8 cellular contexts compared by ENCODE assay signal in the genomic region with DNA sequence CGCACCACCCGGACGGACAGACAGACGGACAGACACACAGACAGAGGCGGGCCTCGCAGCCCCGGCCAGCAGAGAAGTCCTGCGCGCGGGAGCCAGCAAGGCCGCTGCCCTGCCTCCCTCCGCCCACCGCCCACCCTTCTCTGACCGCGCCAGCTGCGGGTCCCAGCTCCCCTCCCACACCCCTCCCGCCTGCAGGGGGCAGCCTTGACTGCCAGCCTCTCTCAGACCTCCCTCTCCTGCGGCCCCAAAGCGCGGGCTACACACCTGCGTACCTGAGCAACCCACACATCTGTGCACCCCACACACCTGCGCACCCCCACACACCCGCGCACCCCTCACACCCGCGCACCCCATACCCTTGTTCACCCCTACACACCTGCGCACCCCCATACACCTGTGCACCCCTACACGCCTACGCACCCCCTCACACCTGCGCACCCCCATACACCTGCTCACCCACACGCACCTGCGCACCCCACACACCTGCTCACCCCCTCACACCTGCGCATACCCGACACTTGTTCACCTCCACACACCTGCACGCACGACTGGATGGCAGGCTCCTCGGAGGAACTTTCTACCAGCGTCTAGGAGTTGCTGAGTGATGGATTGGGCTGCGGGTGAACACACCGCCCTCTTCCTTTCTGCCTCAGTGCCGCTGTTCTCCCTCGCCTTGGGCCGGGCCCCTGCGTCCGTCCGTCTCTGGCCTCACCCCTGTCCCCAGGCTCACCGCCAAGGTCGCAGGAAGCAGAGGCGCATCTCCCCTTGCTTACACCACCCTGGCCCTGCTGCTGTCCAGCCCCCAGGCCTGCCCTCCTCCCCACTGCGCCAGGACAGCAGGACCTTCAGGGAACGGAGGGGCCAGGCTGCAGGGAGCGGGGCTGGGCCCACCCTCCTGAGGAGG. TPM values are rescaled to one million over a fixed set of nuclear protein-coding genes. Genes with fewer than 3 reads are reported as not detected.
DNase-seq lines count a peak whose midpoint lies in the region; ATAC-seq and TF ChIP-seq lines count a peak whose summit lies in the region.

No MANE protein-coding gene starts in this region.

- peak in 1 of 5 experiments; percentile 5 for TF ChIP-seq CTCF in tibial nerve (IDR thresholded peaks at IDR 0.05)

- H3K4me3 ChIP-seq in HUES64 (ENCODE audit: low read length) (peak overlapping the region; percentile 35), tibial nerve (no peak overlapping the region)

- peaks cover 11% of the 10 kb centered on the region; the same call in 1 of the 2 replicates for H3K4me1 ChIP-seq in HUES64 (ENCODE audit: insufficient read depth, low read length)
- H3K4me1 ChIP-seq in tibial nerve = peaks cover 0 to 20% (median 0%) of the 10 kb centered on the region in 4 donors

- DNase-seq in AG20443 (ENCODE audit: low spot score) (peak; percentile 25), naive B cell (peak; percentile 38), GOT3 (lab: John Stamatoyannopoulos, UW) (no peak), tibial nerve (ENCODE audit: low spot score in 2 of 2) (no peak), SHP77 treated with DMSO at 0.1 percent for 48 hours (lab: John Stamatoyannopoulos, UW) (no peak)
- DNase-seq in activated T-helper 9 cell treated with anti-CD3 and anti-CD28 coated beads, Interleukin-2, amount 50 U/mL, for 16 hours (ENCODE audit: low read depth) = peak; percentile 18

- no peaks in the 10 kb centered on the region for H3K9me3 ChIP-seq in HUES64 (ENCODE audit: insufficient read depth, low read depth, low read length)
- H3K9me3 ChIP-seq in tibial nerve = no peaks in the 10 kb centered on the region

- ATAC-seq in naive B cell (ENCODE audit: low read depth in 2 of 2) (peak; percentile 80 to 87), GM19467 (IDR thresholded peaks at IDR 0.05; ENCODE audit: unreplicated experiment) (no peak)

- H3K27me3 ChIP-seq in HUES64 (ENCODE audit: insufficient read depth, low read length) (peaks cover 32% of the 10 kb centered on the region), tibial nerve (peaks cover 0 to 25% of the 10 kb centered on the region in 2 donors)

- H3K4me3 Mint-ChIP-seq in naive B cell = no peak overlapping the region

- H3K27ac ChIP-seq in HUES64 (ENCODE audit: low read depth, low read length) (no peak overlapping the region), tibial nerve (peak overlapping the region in 1 of 4 donors; percentile 57)

- peaks cover 0 to 11% of the 10 kb centered on the region in 2 donors for H3K36me3 Mint-ChIP-seq in naive B cell

- TF ChIP-seq POLR2A in tibial nerve (IDR thresholded peaks at IDR 0.05) = no peak

- no peak overlapping the region for H3K9ac ChIP-seq in HUES64 (ENCODE audit: low read depth, low read length)

- H3K9me3 Mint-ChIP-seq in naive B cell = no peaks in the 10 kb centered on the region

- no peak for TF ChIP-seq EP300 in tibial nerve (IDR thresholded peaks at IDR 0.05)

- peaks cover 26 to 63% (median 45%) of the 10 kb centered on the region in 3 donors for H3K27me3 Mint-ChIP-seq in naive B cell

- H3K36me3 ChIP-seq in HUES64 (ENCODE audit: insufficient read depth, low read length) (no peaks in the 10 kb centered on the region), tibial nerve (no peaks in the 10 kb centered on the region)

- H3K27ac Mint-ChIP-seq in naive B cell = no peak overlapping the region

- 52% methylated on average over 52 of the region's 52 CpGs for WGBS in HUES64
- WGBS in tibial nerve, 2 donors = 39 to 50% methylated on average over 39 to 50 of the region's 52 CpGs

- peaks cover 6 to 14% (median 8%) of the 10 kb centered on the region in 3 donors for H3K4me1 Mint-ChIP-seq in naive B cell

RNA-seq across cellular contexts. Expression of gene TMEM106C, which starts 20.8 kb away (rescaled TPM):
- polyA plus RNA-seq in HUES64 (2013, experiment 1 of 2) = 39.0 TPM
- 50.2 TPM for polyA plus RNA-seq in HUES64 (2013, experiment 2 of 2)
- 10 to 100 TPM; 32.6 to 53.0 (median 44.9) TPM for polyA plus RNA-seq in naive B cell (ENCODE audit: low read depth in 6 of 6)
- 10 to 100 TPM; 26.9 to 69.7 (median 49.5) TPM for total RNA-seq in tibial nerve

RNA-seq across cellular contexts. Expression of gene VDR, which starts 37.8 kb away (rescaled TPM):
- polyA plus RNA-seq in HUES64 (2013, experiment 1 of 2) = 0.10 TPM
- polyA plus RNA-seq in HUES64 (2013, experiment 2 of 2) = 0.32 TPM
- under 1 TPM in 2 of 6 donors, not detected in 4; 0.05 to 0.44 TPM for polyA plus RNA-seq in naive B cell (ENCODE audit: low read depth in 6 of 6)
- total RNA-seq in tibial nerve = 1 to 10 TPM in 2 of 4 donors, under 1 TPM in 2; 0.78 to 6.6 (median 1.1) TPM

Comparison
In these comparisons a context has a peak if more than half of its experiments do, and no peak if none do; other contexts are left out.
1. DNase-seq: peak in AG20443 (single experiment), activated T-helper 9 cell treated with anti-CD3 and anti-CD28 coated beads, Interleukin-2, amount 50 U/mL, for 16 hours (single experiment) and naive B cell (single experiment); none in GOT3 (single experiment), tibial nerve (0 of 2) and SHP77 treated with DMSO at 0.1 percent for 48 hours (single experiment).